In genomic region chr5:139181835-139182452, GRCh38 we compare ENCODE assay signal across 11 cellular contexts. TPM values are rescaled to one million over a fixed set of nuclear protein-coding genes. Genes with fewer than 3 reads are reported as not detected.
DNase-seq lines count a peak whose midpoint lies in the region; ATAC-seq and TF ChIP-seq lines count a peak whose summit lies in the region.
"Had no signal": no experiment of that assay in that cellular context is flagged by ENCODE, and none has a peak within 500 bp of the region (broad histone marks: within the 10 kb centered on the region; RNA-seq: fewer than 3 reads in every experiment).

No MANE protein-coding gene starts in this region.

- ATAC-seq in HG02884 (IDR thresholded peaks at IDR 0.05; ENCODE audit: unreplicated experiment) = no peak
- ATAC-seq: pancreas had no signal

- H3K79me1 ChIP-seq in neuronal stem cell (ENCODE audit: low read depth, low read length) = no peaks in the 10 kb centered on the region

- intact Hi-C loops in activated T-helper 2 cell treated with anti-CD3 and anti-CD28 coated beads, Interferon-gamma antibody, Interleukin-2, Interleukin-4, amounts not matched to agents 10 μg/mL and 5 μg/mL and 100 μg/mL, durations not matched to agents 14 hours and 24 hours and 36 hours (cut with micrococcal nuclease) = no loop called here

- TF ChIP-seq CTCF in choroid plexus epithelial cell (conservative IDR thresholded peaks at IDR 0.05; ENCODE audit: low read depth, low read length) = no peak

- H3K9ac ChIP-seq in BLaER1 treated with 17β-estradiol and CSF1 and Interleukin-3, amounts not matched to agents 10 nM and 100 nM = peak overlapping the region in 4 of 11 experiments; percentile 12 to 32 (median 18); a peak in 5 of 22 replicates
- no peak overlapping the region for H3K9ac ChIP-seq in neuronal stem cell (ENCODE audit: low read depth, low read length, poor library complexity)

- H3K4me1 Mint-ChIP-seq in activated T-helper 2 cell treated with anti-CD3 and anti-CD28 coated beads, Interferon-gamma antibody, Interleukin-2, Interleukin-4, amounts not matched to agents 10 μg/mL and 5 μg/mL and 100 μg/mL, durations not matched to agents 14 hours and 24 hours and 36 hours (ENCODE audit: low read depth) = peaks cover 16% of the 10 kb centered on the region

- H2AK5ac ChIP-seq in neuronal stem cell (ENCODE audit: low read depth, low read length) = peak overlapping the region; percentile 40

- H2BK120ac ChIP-seq in neuronal stem cell (ENCODE audit: low read depth, low read length) = no peak overlapping the region

- peak overlapping the region in 5 of 11 experiments; percentile 18 to 55 (median 33); a peak in 7 of 22 replicates for H3K27ac ChIP-seq in BLaER1 treated with 17β-estradiol and CSF1 and Interleukin-3, amounts not matched to agents 10 nM and 100 nM
- H3K27ac ChIP-seq in neuronal stem cell (replicated peaks; ENCODE audit: low read length) = no peak overlapping the region
- H3K27ac ChIP-seq: pancreas had no signal

- no peak overlapping the region for H3K27ac Mint-ChIP-seq in activated T-helper 2 cell treated with anti-CD3 and anti-CD28 coated beads, Interferon-gamma antibody, Interleukin-2, Interleukin-4, amounts not matched to agents 10 μg/mL and 5 μg/mL and 100 μg/mL, durations not matched to agents 14 hours and 24 hours and 36 hours
- H3K27ac Mint-ChIP-seq: activated B cell treated with CpG ODN at 0.5 μM for 24 hours had no signal

- peak overlapping the region; percentile 17 for H2BK15ac ChIP-seq in neuronal stem cell (ENCODE audit: low read length)

- peaks cover 80 to 93% (median 88%) of the 10 kb centered on the region in 10 experiments for H3K4me1 ChIP-seq in BLaER1 treated with 17β-estradiol and CSF1 and Interleukin-3, amounts not matched to agents 10 nM and 100 nM
- H3K4me1 ChIP-seq in neuronal stem cell (ENCODE audit: control insufficient read depth in 2 of 2, insufficient read depth in 1 of 2, low read depth in 1 of 2, low read length in 2 of 2) = peaks cover 22 to 35% of the 10 kb centered on the region in 2 donors

- peak overlapping the region; percentile 76 for H3K4ac ChIP-seq in neuronal stem cell (ENCODE audit: low read length)

- H3K14ac ChIP-seq in neuronal stem cell (ENCODE audit: low read length) = no peak overlapping the region

- H3K9me3 ChIP-seq in BLaER1 treated with 17β-estradiol and CSF1 and Interleukin-3, amounts not matched to agents 10 nM and 100 nM (replicated peaks in 1 of 11) = no peaks in the 10 kb centered on the region
- H3K9me3 ChIP-seq in neuronal stem cell (replicated peaks in 1 of 2; ENCODE audit: control insufficient read depth in 2 of 2, insufficient read depth in 1 of 2, low read depth in 1 of 2, low read length in 2 of 2) = no peaks in the 10 kb centered on the region
- H3K9me3 ChIP-seq: pancreas had no signal

- peaks cover 4% of the 10 kb centered on the region for H3K36me3 Mint-ChIP-seq in activated T-helper 2 cell treated with anti-CD3 and anti-CD28 coated beads, Interferon-gamma antibody, Interleukin-2, Interleukin-4, amounts not matched to agents 10 μg/mL and 5 μg/mL and 100 μg/mL, durations not matched to agents 14 hours and 24 hours and 36 hours (ENCODE audit: low read depth)

- no peak overlapping the region for H4K8ac ChIP-seq in neuronal stem cell (ENCODE audit: low read depth, low read length)

- H3K4me2 ChIP-seq in BLaER1 treated with 17β-estradiol and CSF1 and Interleukin-3, amounts not matched to agents 10 nM and 100 nM = peak overlapping the region; percentile 69 to 93 (median 85)
- H3K4me2 ChIP-seq in neuronal stem cell (ENCODE audit: insufficient read depth, low read length, poor library complexity, severe bottlenecking) = no peak overlapping the region

- DNase-seq in KBM-7 (peak; percentile 20), choroid plexus epithelial cell (ENCODE audit: low read depth) (peak; percentile 46), neuronal stem cell (ENCODE audit: low spot score) (no peak), anterior cingulate cortex (lab: John Stamatoyannopoulos, UW) (no peak), GOT3 (lab: John Stamatoyannopoulos, UW) (no peak)
- DNase-seq in activated T-helper 2 cell treated with anti-CD3 and anti-CD28 coated beads, Interferon-gamma antibody, Interleukin-2, Interleukin-4, amounts not matched to agents 10 μg/mL and 5 μg/mL and 100 μg/mL, durations not matched to agents 14 hours and 24 hours and 36 hours (ENCODE audit: low spot score) = no peak
- DNase-seq: activated B cell treated with CpG ODN at 0.5 μM for 24 hours; activated naive CD4-positive, alpha-beta T cell treated with anti-CD3 and anti-CD28 coated beads, Interleukin-2, amount 50 U/mL, for 16 hours; pancreas had no signal

- no peak overlapping the region for H2AFZ ChIP-seq in neuronal stem cell (ENCODE audit: low read length)

- H3K23ac ChIP-seq in neuronal stem cell (ENCODE audit: low read depth, low read length, poor library complexity) = no peak overlapping the region

- in situ Hi-C loops in KBM-7 (cut with MboI; ENCODE audit: low pct_unique_long_range_greater_than_20kb, low sequenced_read_pairs) = no loop called here

- no peak overlapping the region for H4K91ac ChIP-seq in neuronal stem cell (ENCODE audit: low read depth, low read length, poor library complexity)

- H3K36me3 ChIP-seq in BLaER1 treated with 17β-estradiol and CSF1 and Interleukin-3, amounts not matched to agents 10 nM and 100 nM = peaks cover 0 to 5% (median under 1%) of the 10 kb centered on the region in 11 experiments; a peak in 6 of 22 replicates
- H3K36me3 ChIP-seq in neuronal stem cell (replicated peaks in 1 of 2; ENCODE audit: control insufficient read depth in 2 of 2, insufficient read depth in 2 of 2, low read length in 2 of 2) = no peaks in the 10 kb centered on the region
- H3K36me3 ChIP-seq: pancreas had no signal

- no peak overlapping the region for H2BK12ac ChIP-seq in neuronal stem cell (ENCODE audit: low read length)

- H4K20me1 ChIP-seq in BLaER1 treated with 17β-estradiol and CSF1 and Interleukin-3, amounts not matched to agents 10 nM and 100 nM = peaks cover 5 to 65% (median 34%) of the 10 kb centered on the region in 11 experiments; a peak in 15 of 22 replicates

- H3K4me3 ChIP-seq in BLaER1 treated with 17β-estradiol and CSF1 and Interleukin-3, amounts not matched to agents 10 nM and 100 nM = peak overlapping the region in 1 of 10 experiments; percentile 35; a peak in 1 of 20 replicates
- H3K4me3 ChIP-seq in choroid plexus epithelial cell (ENCODE audit: low read depth, low read length) (no peak overlapping the region), neuronal stem cell (ENCODE audit: low read length in 2 of 2) (no peak overlapping the region)
- H3K4me3 ChIP-seq: pancreas had no signal

- H3K4me3 Mint-ChIP-seq in activated T-helper 2 cell treated with anti-CD3 and anti-CD28 coated beads, Interferon-gamma antibody, Interleukin-2, Interleukin-4, amounts not matched to agents 10 μg/mL and 5 μg/mL and 100 μg/mL, durations not matched to agents 14 hours and 24 hours and 36 hours (ENCODE audit: low read depth) = no peak overlapping the region

- no peaks in the 10 kb centered on the region for H3K9me3 Mint-ChIP-seq in activated T-helper 2 cell treated with anti-CD3 and anti-CD28 coated beads, Interferon-gamma antibody, Interleukin-2, Interleukin-4, amounts not matched to agents 10 μg/mL and 5 μg/mL and 100 μg/mL, durations not matched to agents 14 hours and 24 hours and 36 hours
- H3K9me3 Mint-ChIP-seq: activated B cell treated with CpG ODN at 0.5 μM for 24 hours had no signal

- H3K18ac ChIP-seq in neuronal stem cell (ENCODE audit: low read length) = peak overlapping the region; percentile 64

- H3K27me3 ChIP-seq in BLaER1 treated with 17β-estradiol and CSF1 and Interleukin-3, amounts not matched to agents 10 nM and 100 nM = no peaks in the 10 kb centered on the region
- no peaks in the 10 kb centered on the region for H3K27me3 ChIP-seq in neuronal stem cell (ENCODE audit: control insufficient read depth in 3 of 3, insufficient read depth in 3 of 3, low read depth in 1 of 3, low read length in 3 of 3)
- H3K27me3 ChIP-seq: pancreas had no signal

- H2BK5ac ChIP-seq in neuronal stem cell (ENCODE audit: low read length) = no peak overlapping the region

- no peaks in the 10 kb centered on the region for H3K27me3 Mint-ChIP-seq in activated T-helper 2 cell treated with anti-CD3 and anti-CD28 coated beads, Interferon-gamma antibody, Interleukin-2, Interleukin-4, amounts not matched to agents 10 μg/mL and 5 μg/mL and 100 μg/mL, durations not matched to agents 14 hours and 24 hours and 36 hours (ENCODE audit: low read depth)
- H3K27me3 Mint-ChIP-seq: activated B cell treated with CpG ODN at 0.5 μM for 24 hours had no signal

- WGBS in neuronal stem cell (ENCODE audit: extremely low coverage in 2 of 2, insufficient read length in 2 of 2, insufficient replicate concordance in 1 of 2), 2 donors = no CpG with 5 or more reads among the region's 8 CpGs

RNA-seq across cellular contexts. Expression of gene SIL1, which starts 16.2 kb away (rescaled TPM):
- 7.3 TPM for polyA plus RNA-seq in neuronal stem cell (2013, experiment 1 of 2)
- 6.5 TPM for polyA plus RNA-seq in neuronal stem cell (2013, experiment 2 of 2)
- 31.1 and 37.8 TPM in 2 replicates for total RNA-seq in activated T-helper 2 cell treated with anti-CD3 and anti-CD28 coated beads, Interferon-gamma antibody, Interleukin-2, Interleukin-4, amounts not matched to agents 10 μg/mL and 5 μg/mL and 100 μg/mL, durations not matched to agents 14 hours and 24 hours and 36 hours

Comparison
In these comparisons a context has a peak if more than half of its experiments do, and no peak if none do; other contexts are left out.
1. DNase-seq: peak in KBM-7 (single experiment) and choroid plexus epithelial cell (single experiment); none in neuronal stem cell (single experiment), anterior cingulate cortex (0 of 58), GOT3 (single experiment) and activated T-helper 2 cell treated with anti-CD3 and anti-CD28 coated beads, Interferon-gamma antibody, Interleukin-2, Interleukin-4, amounts not matched to agents 10 μg/mL and 5 μg/mL and 100 μg/mL, durations not matched to agents 14 hours and 24 hours and 36 hours (single experiment).